8 cellular contexts compared by ENCODE assay signal in the genomic region with DNA sequence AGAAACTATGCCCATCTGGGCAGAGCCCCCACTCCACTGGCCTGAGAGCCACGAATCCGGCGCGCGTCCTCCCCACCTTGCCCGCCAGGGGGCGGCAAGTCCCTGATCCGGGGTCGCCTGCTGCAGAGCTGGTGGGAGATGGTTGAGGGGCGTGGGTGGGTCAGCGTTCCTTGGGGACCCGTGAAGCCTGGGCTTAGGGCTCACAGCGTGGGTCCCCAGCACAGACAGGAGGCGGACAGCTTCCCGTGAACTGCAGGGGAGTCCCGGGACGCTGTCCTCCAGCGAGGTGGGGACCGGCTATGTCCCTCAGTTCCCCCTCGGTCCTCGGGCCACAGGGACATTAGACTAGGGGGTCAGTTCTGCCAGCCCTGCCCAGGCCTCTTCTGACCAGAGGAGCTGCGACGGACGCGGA. TPM values are rescaled to one million over a fixed set of nuclear protein-coding genes. Genes with fewer than 3 reads are reported as not detected.
A peak's percentile ranks its signal among the peaks of the same experiment; 100 is the strongest.
DNase-seq lines count a peak whose midpoint lies in the region; ATAC-seq lines count a peak whose summit lies in the region.

No MANE protein-coding gene starts in this region.

- ATAC-seq in GM19397 (IDR thresholded peaks at IDR 0.05; ENCODE audit: unreplicated experiment), result peak; percentile 52
- ATAC-seq in HG03521 (IDR thresholded peaks at IDR 0.05; ENCODE audit: unreplicated experiment), result peak; percentile 38

- WGBS in esophagus, 2 donors, result 0 to 1% methylated on average over 19 to 25 of the region's 25 CpGs

- H3K9ac ChIP-seq in NT2/D1 (ENCODE audit: insufficient read length, low read depth) (peak overlapping the region; percentile 96), mucosa of stomach (ENCODE audit: low read length) (peak overlapping the region; percentile 95)

- H3K4me1 ChIP-seq in NT2/D1 (ENCODE audit: insufficient read depth, insufficient read length), result peaks cover 5% of the 10 kb centered on the region
- peaks cover 4 to 12% of the 10 kb centered on the region in 2 donors for H3K4me1 ChIP-seq in esophagus (ENCODE audit: control insufficient read depth in 2 of 2, insufficient read depth in 2 of 2, low read length in 1 of 2)
- peaks cover 13% of the 10 kb centered on the region for H3K4me1 ChIP-seq in mucosa of stomach (ENCODE audit: control insufficient read depth, insufficient read depth, low read length)

- peak overlapping the region; percentile 91 to 97 for H3K27ac ChIP-seq in esophagus (ENCODE audit: low read depth in 2 of 2, low read length in 1 of 2)

- peaks cover 24% of the 10 kb centered on the region for H3K36me3 ChIP-seq in NT2/D1 (ENCODE audit: insufficient read depth, insufficient read length, low read length)
- H3K36me3 ChIP-seq in esophagus (ENCODE audit: control insufficient read depth in 2 of 2, insufficient read depth in 2 of 2, low read length in 1 of 2), result peaks cover 2 to 4% of the 10 kb centered on the region in 2 donors
- no peaks in the 10 kb centered on the region for H3K36me3 ChIP-seq in mucosa of stomach (ENCODE audit: control insufficient read depth, insufficient read depth, low read length)

- peak; percentile 60 for DNase-seq in CMK (ENCODE audit: low read depth)
- DNase-seq in NT2/D1 (ENCODE audit: low read depth, low spot score), result no peak
- peak; percentile 80 for DNase-seq in activated T-cell treated with anti-CD3 and anti-CD28 coated beads, Interleukin-2, amount 50 U/mL, for 1 hour
- peak; percentile 49 to 71 for DNase-seq in stimulated activated CD8-positive, alpha-beta memory T cell treated with anti-CD3 and anti-CD28 coated beads, Interleukin-7, amount 100 ng/mL, for 4 hours (ENCODE audit: low read depth in 2 of 2)

- H3K4me3 ChIP-seq in NT2/D1 (ENCODE audit: insufficient read length, low read depth) (peak overlapping the region; percentile 87), esophagus (ENCODE audit: low read depth in 1 of 2, low read length in 2 of 2) (peak overlapping the region; percentile 55 to 76), mucosa of stomach (ENCODE audit: low read length) (peak overlapping the region; percentile 89)

- H3K27me3 ChIP-seq in NT2/D1 (ENCODE audit: insufficient read depth, insufficient read length), result no peaks in the 10 kb centered on the region
- no peaks in the 10 kb centered on the region for H3K27me3 ChIP-seq in esophagus (ENCODE audit: control insufficient read depth in 1 of 2, insufficient read depth in 2 of 2, low read length in 2 of 2)
- no peaks in the 10 kb centered on the region for H3K27me3 ChIP-seq in mucosa of stomach (ENCODE audit: control insufficient read depth, insufficient read depth, low read length)

- H3K9me3 ChIP-seq in NT2/D1 (ENCODE audit: insufficient read depth, low read length) (no peaks in the 10 kb centered on the region), esophagus (ENCODE audit: control insufficient read depth in 2 of 2, insufficient read depth in 1 of 2, low read depth in 1 of 2, low read length in 1 of 2) (no peaks in the 10 kb centered on the region), mucosa of stomach (ENCODE audit: control insufficient read depth, low read length) (no peaks in the 10 kb centered on the region)

RNA-seq across cellular contexts. Expression of gene POP7, which starts 0.6 kb away (rescaled TPM):
- polyA plus RNA-seq in esophagus, result 10 to 100 TPM; 29.4 to 42.1 TPM

RNA-seq across cellular contexts. Expression of gene GIGYF1, which starts 11.3 kb away (rescaled TPM):
- 10 to 100 TPM; 11.1 to 28.1 TPM for polyA plus RNA-seq in esophagus

RNA-seq across cellular contexts. Expression of gene EPO, which starts 14.9 kb away (rescaled TPM):
- polyA plus RNA-seq in esophagus, result under 1 TPM in 1 of 2 donors, not detected in 1; 0.04 TPM

RNA-seq across cellular contexts. Expression of gene ZAN, which starts 28.0 kb away (rescaled TPM):
- polyA plus RNA-seq in esophagus, result under 1 TPM in 1 of 2 donors, not detected in 1; under 0.01 TPM

RNA-seq across cellular contexts. Expression of gene GNB2, which starts 31.8 kb away (rescaled TPM):
- 100 to 1,000 TPM; 147 to 284 TPM for polyA plus RNA-seq in esophagus
